ENCODE assay signal across 10 cellular contexts in genomic region chr6:149079911-149080501, GRCh38.
A peak's percentile ranks its signal among the peaks of the same experiment; 100 is the strongest.
DNase-seq lines count a peak whose midpoint lies in the region; ATAC-seq, FAIRE-seq and TF ChIP-seq lines count a peak whose summit lies in the region.
"Had no signal": no experiment of that assay in that cellular context is flagged by ENCODE, and none has a peak within 500 bp of the region (broad histone marks: within the 10 kb centered on the region; RNA-seq: fewer than 3 reads in every experiment).

No MANE protein-coding gene starts in this region.

- FAIRE-seq in HTR-8/SVneo (lab: Jason Lieb, UNC) = no peak

- H3K9me3 Mint-ChIP-seq in activated CD4-positive, alpha-beta T cell treated with anti-CD3 and anti-CD28 coated beads, Interleukin-2, amount 10 ng/mL, durations not matched to agents 7 days and 5 days = no peaks in the 10 kb centered on the region
- H3K9me3 Mint-ChIP-seq in MCF 10A (ENCODE audit: unreplicated experiment) = no peaks in the 10 kb centered on the region

- TF ChIP-seq POLR2A in upper lobe of left lung (IDR thresholded peaks at IDR 0.05) = no peak

- no peaks in the 10 kb centered on the region for H3K27me3 Mint-ChIP-seq in activated CD4-positive, alpha-beta T cell treated with anti-CD3 and anti-CD28 coated beads, Interleukin-2, amount 10 ng/mL, durations not matched to agents 7 days and 5 days
- H3K27me3 Mint-ChIP-seq in MCF 10A (ENCODE audit: insufficient read depth, unreplicated experiment) = no peaks in the 10 kb centered on the region

- CTCF ChIA-PET in activated CD4-positive, alpha-beta T cell treated with anti-CD3 and anti-CD28 coated beads, Interleukin-2, amount 10 ng/mL, durations not matched to agents 7 days and 5 days (lab: Charles Lee) = interaction anchor here (0.8 to 2.4 kb wide), 5 partner anchors 15 to 352 kb away, joined by 3 to 7 read pairs (median 4); no protein-coding TSS in a partner anchor
- CTCF ChIA-PET in MCF 10A (lab: Yijun Ruan, JAX) = interaction anchor here (0.5 to 2.3 kb wide), 20 partner anchors 10 to 502 kb away, joined by 3 to 25 read pairs (median 4); no protein-coding TSS in a partner anchor

- H3K27me3 ChIP-seq in liver (ENCODE audit: control insufficient read depth in 4 of 4, insufficient read depth in 4 of 4, low read length in 3 of 4) = no peaks in the 10 kb centered on the region
- no peaks in the 10 kb centered on the region for H3K27me3 ChIP-seq in upper lobe of left lung

- no peak for TF ChIP-seq CTCF in MCF 10A (IDR thresholded peaks at IDR 0.05; ENCODE audit: unreplicated experiment)
- no peak for TF ChIP-seq CTCF in liver (IDR thresholded peaks at IDR 0.05; ENCODE audit: low read depth, low read length, missing input control)
- TF ChIP-seq CTCF in upper lobe of left lung (IDR thresholded peaks at IDR 0.05) = no peak

- POLR2A ChIA-PET in activated CD4-positive, alpha-beta T cell treated with anti-CD3 and anti-CD28 coated beads, Interleukin-2, amount 10 ng/mL, durations not matched to agents 7 days and 5 days (lab: Charles Lee) = no interaction called here
- POLR2A ChIA-PET in MCF 10A (lab: Yijun Ruan, JAX) = interaction anchor here (0.5 to 2.6 kb wide), 21 partner anchors 10 to 378 kb away, joined by 3 to 61 read pairs (median 4); partner anchors contain the start of gene TAB2

- H3K9me3 ChIP-seq in liver (ENCODE audit: control insufficient read depth in 4 of 4, low read length in 3 of 4) = no peaks in the 10 kb centered on the region
- H3K9me3 ChIP-seq in upper lobe of left lung = no peaks in the 10 kb centered on the region

- intact Hi-C loops in MCF 10A (cut with micrococcal nuclease) = loop anchor here (5.0 kb wide), 2 partner anchors 237 to 503 kb away; partner anchors contain the start of gene TAB2

- H3K27ac Mint-ChIP-seq in activated CD4-positive, alpha-beta T cell treated with anti-CD3 and anti-CD28 coated beads, Interleukin-2, amount 10 ng/mL, durations not matched to agents 7 days and 5 days = peak overlapping the region; percentile 10
- H3K27ac Mint-ChIP-seq in MCF 10A (ENCODE audit: low read depth, unreplicated experiment) = peak overlapping the region; percentile 54

- DNase-seq in activated CD4-positive, alpha-beta T cell treated with anti-CD3 and anti-CD28 coated beads, Interleukin-2, amount 10 ng/mL, durations not matched to agents 7 days and 5 days = no peak
- DNase-seq in activated CD4-positive, alpha-beta T cell treated with anti-CD3 and anti-CD28 coated beads for 1 hour = no peak
- peak; percentile 73 for DNase-seq in MCF 10A (ENCODE audit: unreplicated experiment)
- DNase-seq in upper lobe of left lung = no peak
- DNase-seq in HTR-8/SVneo (ENCODE audit: insufficient read length, low spot score) = no peak
- DNase-seq in superior temporal gyrus (ENCODE audit: extremely low spot score) = no peak
- DNase-seq: cerebellar nuclear complex, RPMI8226 had no signal

- H3K36me3 Mint-ChIP-seq in activated CD4-positive, alpha-beta T cell treated with anti-CD3 and anti-CD28 coated beads, Interleukin-2, amount 10 ng/mL, durations not matched to agents 7 days and 5 days (ENCODE audit: low read depth) = peaks cover 23% of the 10 kb centered on the region
- H3K36me3 Mint-ChIP-seq in MCF 10A (ENCODE audit: insufficient read depth, unreplicated experiment) = peaks cover 10% of the 10 kb centered on the region

- H3K4me3 ChIP-seq in liver (ENCODE audit: low read depth in 1 of 3, low read length in 3 of 3) = no peak overlapping the region
- no peak overlapping the region for H3K4me3 ChIP-seq in upper lobe of left lung

- no peak overlapping the region for H3K9ac ChIP-seq in liver (ENCODE audit: low read depth in 1 of 2, low read length in 2 of 2)

- no peak overlapping the region for H3K27ac ChIP-seq in liver (ENCODE audit: low read depth in 1 of 2, low read length in 2 of 2)
- H3K27ac ChIP-seq in upper lobe of left lung = peak overlapping the region in 2 of 4 donors; percentile 11 to 27

- TF ChIP-seq EP300 in upper lobe of left lung (IDR thresholded peaks at IDR 0.05) = no peak

- H3K4me1 ChIP-seq in liver (ENCODE audit: control insufficient read depth in 4 of 4, insufficient read depth in 4 of 4, low read length in 3 of 4) (peaks cover 0 to 6% (median 3%) of the 10 kb centered on the region in 4 donors), upper lobe of left lung (peaks cover 4 to 21% (median 7%) of the 10 kb centered on the region in 4 donors)

- no TSS peak for BruUV-seq in MCF 10A (replicated peaks; lab: Mats Ljungman, UMichigan)

- ATAC-seq in upper lobe of left lung (ENCODE audit: low FRiP score in 2 of 2) = peak; percentile 76 to 88
- ATAC-seq in HG03378 (IDR thresholded peaks at IDR 0.05; ENCODE audit: unreplicated experiment) = no peak

- H3K4me1 Mint-ChIP-seq in activated CD4-positive, alpha-beta T cell treated with anti-CD3 and anti-CD28 coated beads, Interleukin-2, amount 10 ng/mL, durations not matched to agents 7 days and 5 days = peaks cover 81% of the 10 kb centered on the region
- H3K4me1 Mint-ChIP-seq in MCF 10A (ENCODE audit: insufficient read depth, unreplicated experiment) = peaks cover 22% of the 10 kb centered on the region

- H3K36me3 ChIP-seq in liver (ENCODE audit: control insufficient read depth in 4 of 4, insufficient read depth in 3 of 4, low read depth in 1 of 4, low read length in 3 of 4) = no peaks in the 10 kb centered on the region
- H3K36me3 ChIP-seq in upper lobe of left lung = no peaks in the 10 kb centered on the region

- 54% methylated on average over 6 of the region's 6 CpGs for WGBS in liver
- WGBS in upper lobe of left lung, 2 donors = 58 to 72% methylated on average over 6 of the region's 6 CpGs

- no peak for TF ChIP-seq RAD21 in liver (IDR thresholded peaks at IDR 0.05)

- no peak overlapping the region for H3K4me3 Mint-ChIP-seq in activated CD4-positive, alpha-beta T cell treated with anti-CD3 and anti-CD28 coated beads, Interleukin-2, amount 10 ng/mL, durations not matched to agents 7 days and 5 days
- peak overlapping the region; percentile 14 for H3K4me3 Mint-ChIP-seq in MCF 10A (ENCODE audit: unreplicated experiment)

TF ChIP-seq in liver, 16 proteins besides CTCF, POLR2A, EP300 and RAD21:
- no peak for TF ChIP-seq RXRA (IDR thresholded peaks at IDR 0.05)
- TF ChIP-seq SP1 (IDR thresholded peaks at IDR 0.05) = peak; percentile 8
